8 cellular contexts compared by ENCODE assay signal in the genomic region with DNA sequence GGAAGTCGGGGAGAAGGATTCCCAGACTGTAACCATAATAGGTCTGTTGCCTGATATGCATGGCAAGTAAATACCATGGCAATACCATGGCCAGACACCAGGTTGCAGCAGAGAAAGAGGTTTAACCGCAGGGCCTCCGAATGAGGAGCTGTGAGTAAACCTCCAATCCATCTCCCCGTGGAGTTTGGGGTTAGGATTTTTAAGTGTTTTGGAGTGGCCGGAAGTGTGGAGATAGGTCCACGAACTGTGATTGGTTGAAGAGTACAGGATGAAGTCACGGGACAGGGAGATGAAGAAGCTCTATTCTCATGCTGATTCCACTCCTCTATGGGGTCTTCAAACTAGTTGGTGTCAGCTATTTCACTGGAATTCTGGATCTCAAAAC.
DNase-seq lines count a peak whose midpoint lies in the region; ATAC-seq and TF ChIP-seq lines count a peak whose summit lies in the region.

No MANE protein-coding gene starts in this region.

- no peak overlapping the region for H3K4me3 Mint-ChIP-seq in neural crest cell

- peak; percentile 82 for ATAC-seq in GM19467 (IDR thresholded peaks at IDR 0.05; ENCODE audit: unreplicated experiment)
- ATAC-seq in HG03469 (IDR thresholded peaks at IDR 0.05; ENCODE audit: unreplicated experiment), result peak; percentile 94
- peak; percentile 84 for ATAC-seq in thoracic aorta (ENCODE audit: insufficient number of reproducible peaks, low FRiP score, low read depth)

- peaks cover 27% of the 10 kb centered on the region for H3K4me1 Mint-ChIP-seq in neural crest cell

- H3K4me1 ChIP-seq in fibroblast of lung (ENCODE audit: control insufficient read depth, extremely low read depth, insufficient read depth, low read length) (no peaks in the 10 kb centered on the region), thoracic aorta (ENCODE audit: control insufficient read depth in 1 of 2, low read depth in 2 of 2) (no peaks in the 10 kb centered on the region)

- no peaks in the 10 kb centered on the region for H3K36me3 Mint-ChIP-seq in neural crest cell (ENCODE audit: low read depth)

- no peaks in the 10 kb centered on the region for H3K9me3 Mint-ChIP-seq in neural crest cell

- no peaks in the 10 kb centered on the region for H3K79me2 ChIP-seq in fibroblast of lung (ENCODE audit: control insufficient read depth, insufficient read depth, low read length)

- H3K9me3 ChIP-seq in fibroblast of lung (ENCODE audit: control insufficient read depth, insufficient read depth, low read depth, low read length) (no peaks in the 10 kb centered on the region), thoracic aorta (no peaks in the 10 kb centered on the region)

- H3K36me3 ChIP-seq in fibroblast of lung (ENCODE audit: control insufficient read depth, insufficient read depth, low read length) (no peaks in the 10 kb centered on the region), thoracic aorta (no peaks in the 10 kb centered on the region)

- no peak overlapping the region for H3K4me2 ChIP-seq in fibroblast of lung (ENCODE audit: extremely low read depth, insufficient read depth, low read length)

- no peak overlapping the region for H2AFZ ChIP-seq in fibroblast of lung (ENCODE audit: low read length)

- H4K20me1 ChIP-seq in fibroblast of lung (ENCODE audit: control insufficient read depth, extremely low read depth, insufficient read depth, low read length), result no peaks in the 10 kb centered on the region

- H3K9ac ChIP-seq in fibroblast of lung (ENCODE audit: insufficient read depth, low read length), result no peak overlapping the region

- H3K27ac ChIP-seq in fibroblast of lung (ENCODE audit: insufficient read depth, low read length) (no peak overlapping the region), thoracic aorta (no peak overlapping the region)

- TF ChIP-seq CTCF in fibroblast of lung (conservative IDR thresholded peaks at IDR 0.05 in 1 of 2, IDR thresholded peaks at IDR 0.05 in 1 of 2; ENCODE audit: low read depth in 1 of 2, low read length in 2 of 2) (peak; percentile 87 to 88), neural crest cell (conservative IDR thresholded peaks at IDR 0.05) (peak; percentile 75), thoracic aorta (IDR thresholded peaks at IDR 0.05) (peak; percentile 79)

- H3K27me3 ChIP-seq in fibroblast of lung (ENCODE audit: control insufficient read depth, insufficient read depth, low read length), result no peaks in the 10 kb centered on the region
- no peaks in the 10 kb centered on the region for H3K27me3 ChIP-seq in thoracic aorta (replicated peaks; ENCODE audit: insufficient read depth)

- no peaks in the 10 kb centered on the region for H3K27me3 Mint-ChIP-seq in neural crest cell (ENCODE audit: low read depth)

- H3K4me3 ChIP-seq in fibroblast of lung (replicated peaks in 1 of 4; ENCODE audit: control extremely low read depth in 1 of 4, insufficient read depth in 1 of 4, low read depth in 3 of 4, low read length in 4 of 4), result no peak overlapping the region
- no peak overlapping the region for H3K4me3 ChIP-seq in thoracic aorta

- peak; percentile 89 for DNase-seq in DMS53 (lab: John Stamatoyannopoulos, UW)
- peak; percentile 80 for DNase-seq in NCI-H69 (lab: John Stamatoyannopoulos, UW)
- DNase-seq in activated T-cell treated with anti-CD3 and anti-CD28 coated beads for 1 hour (ENCODE audit: low read depth), result peak; percentile 27
- DNase-seq in fibroblast of lung (ENCODE audit: low read depth in 2 of 2), result peak; percentile 84 to 87
- DNase-seq in neural crest cell (ENCODE audit: low read depth, low spot score), result peak; percentile 63
- DNase-seq in thoracic aorta (ENCODE audit: low spot score), result peak; percentile 50

- H3K27ac Mint-ChIP-seq in neural crest cell (ENCODE audit: unreplicated experiment), result no peak overlapping the region

Comparison
In these comparisons a context has a peak if more than half of its experiments do, and no peak if none do; other contexts are left out.
1. DNase-seq: peak in every context shown above with its lines; median percentile 89 in DMS53; 86 in fibroblast of lung; 80 in NCI-H69; 63 in neural crest cell; 50 in thoracic aorta; 27 in activated T-cell treated with anti-CD3 and anti-CD28 coated beads for 1 hour.